Comparison of ENCODE assay signal across 24 cellular contexts in genomic region chrY:15578766-15579165, GRCh38.
DNase-seq lines count a peak whose midpoint lies in the region; ATAC-seq and TF ChIP-seq lines count a peak whose summit lies in the region.
"Had no signal": no experiment of that assay in that cellular context is flagged by ENCODE, and none has a peak within 500 bp of the region (broad histone marks: within the 10 kb centered on the region; RNA-seq: fewer than 3 reads in every experiment).

No MANE protein-coding gene starts in this region.

- H3K9me3 ChIP-seq in gastrocnemius medialis, result no peaks in the 10 kb centered on the region
- H3K9me3 ChIP-seq: A549; BLaER1 treated with 17β-estradiol and CSF1 and Interleukin-3, amounts not matched to agents 10 nM and 100 nM; Peyer's patch; SJSA1 had no signal

- peak overlapping the region in 2 of 4 donors; percentile 51 to 62 for H3K27ac ChIP-seq in gastrocnemius medialis
- H3K27ac ChIP-seq: A549; BLaER1 treated with 17β-estradiol and CSF1 and Interleukin-3, amounts not matched to agents 10 nM and 100 nM; Peyer's patch; SJSA1 had no signal

- TF ChIP-seq CTCF in BJ (IDR thresholded peaks at IDR 0.05; ENCODE audit: insufficient read depth, low read depth, low read length) (no peak), choroid plexus epithelial cell (conservative IDR thresholded peaks at IDR 0.05; ENCODE audit: low read depth, low read length) (no peak), gastrocnemius medialis (IDR thresholded peaks at IDR 0.05 in 4 of 5, conservative IDR thresholded peaks at IDR 0.05 in 1 of 5) (no peak)

- intact Hi-C loops in gastrocnemius medialis (cut with DNase I; ENCODE audit: low total_unique reads), result no loop called here

- peaks cover 0 to 22% of the 10 kb centered on the region in 2 donors for H3K4me1 ChIP-seq in gastrocnemius medialis
- H3K4me1 ChIP-seq: A549; BLaER1 treated with 17β-estradiol and CSF1 and Interleukin-3, amounts not matched to agents 10 nM and 100 nM; Peyer's patch; SJSA1 had no signal

- TF ChIP-seq POLR2A in gastrocnemius medialis (IDR thresholded peaks at IDR 0.05), result no peak

- in situ Hi-C loops in gastrocnemius medialis (cut with MboI; ENCODE audit: low sequenced_read_pairs in 4 of 4), result no loop called here

- ATAC-seq in gastrocnemius medialis (peak; percentile 96 to 97), HG02763 (IDR thresholded peaks at IDR 0.05; ENCODE audit: unreplicated experiment) (no peak)
- ATAC-seq: A549; CD8-positive, alpha-beta T cell; Right ventricle myocardium inferior had no signal

- peak; percentile 15 for DNase-seq in BJ (ENCODE audit: low read depth)
- DNase-seq in LHCN-M2 (ENCODE audit: low read depth), result peak; percentile 10
- peak; percentile 10 for DNase-seq in choroid plexus epithelial cell (ENCODE audit: low read depth)
- peak in 1 of 2 donors; percentile 8 for DNase-seq in gastrocnemius medialis
- no peak for DNase-seq in NCI-H1105 (lab: John Stamatoyannopoulos, UW)
- no peak for DNase-seq in activated CD4-positive, alpha-beta T cell treated with anti-CD3 and anti-CD28 coated beads for 48 hours
- DNase-seq in GOT3 (lab: John Stamatoyannopoulos, UW), result no peak
- DNase-seq: Calu3; CD8-positive, alpha-beta T cell; H7; Kasumi-1; MM.1S; NCI-H1105 treated with DMSO at 0.1 percent for 48 hours; NCI-H2029 treated with DMSO at 0.1 percent for 48 hours; NCI-H226; NCI-H510A treated with DMSO at 0.1 percent for 48 hours; NCI-H774; NK-92 treated with Interleukin-12 subunit alpha and Interleukin-12 subunit beta, amount 100 ng/mL, for 24 hours; Peyer's patch had no signal

- H3K4me3 ChIP-seq in BJ (ENCODE audit: low read depth, low read length) (no peak overlapping the region), choroid plexus epithelial cell (ENCODE audit: low read depth, low read length) (no peak overlapping the region), gastrocnemius medialis (no peak overlapping the region)
- H3K4me3 ChIP-seq: A549; BLaER1 treated with 17β-estradiol and CSF1 and Interleukin-3, amounts not matched to agents 10 nM and 100 nM; Peyer's patch; SJSA1 had no signal

- no peaks in the 10 kb centered on the region for H3K27me3 ChIP-seq in BJ (ENCODE audit: control insufficient read depth, insufficient read depth, low read length)
- H3K27me3 ChIP-seq in gastrocnemius medialis, result no peaks in the 10 kb centered on the region
- H3K27me3 ChIP-seq: BLaER1 treated with 17β-estradiol and CSF1 and Interleukin-3, amounts not matched to agents 10 nM and 100 nM; Peyer's patch; SJSA1 had no signal

- CTCF ChIA-PET in BJ (lab: Yijun Ruan, JAX), result no interaction called here

- H3K36me3 ChIP-seq in BJ (ENCODE audit: control insufficient read depth, insufficient read depth, low read length) (no peaks in the 10 kb centered on the region), gastrocnemius medialis (no peaks in the 10 kb centered on the region)
- H3K36me3 ChIP-seq: BLaER1 treated with 17β-estradiol and CSF1 and Interleukin-3, amounts not matched to agents 10 nM and 100 nM; Peyer's patch; SJSA1 had no signal

- POLR2A ChIA-PET in BJ (lab: Charles Lee), result no interaction called here

Comparison
In these comparisons a context has a peak if more than half of its experiments do, and no peak if none do; other contexts are left out.
1. DNase-seq: peak in BJ (single experiment), LHCN-M2 (single experiment) and choroid plexus epithelial cell (single experiment); none in NCI-H1105 (single experiment), activated CD4-positive, alpha-beta T cell treated with anti-CD3 and anti-CD28 coated beads for 48 hours (single experiment) and GOT3 (single experiment).